Comparison of ENCODE assay signal across 8 cellular contexts in genomic region chr13:33205804-33206221, GRCh38.
A peak's percentile ranks its signal among the peaks of the same experiment; 100 is the strongest.
DNase-seq lines count a peak whose midpoint lies in the region; ATAC-seq, FAIRE-seq and TF ChIP-seq lines count a peak whose summit lies in the region.

No MANE protein-coding gene starts in this region.

- TF ChIP-seq CTCF in BE2C (IDR thresholded peaks at IDR 0.05; ENCODE audit: low read depth, low read length) = no peak
- no peak for TF ChIP-seq CTCF in kidney (IDR thresholded peaks at IDR 0.05; ENCODE audit: borderline replicate concordance, extremely low read depth, insufficient read depth)

- H3K36me3 ChIP-seq in BE2C = no peaks in the 10 kb centered on the region
- H3K36me3 ChIP-seq in SK-N-MC (ENCODE audit: insufficient read depth, low read length) = peaks cover 2% of the 10 kb centered on the region; the same call in 1 of the 2 replicates
- no peaks in the 10 kb centered on the region for H3K36me3 ChIP-seq in kidney (ENCODE audit: control insufficient read depth in 1 of 2, insufficient read depth in 2 of 2, low read length in 2 of 2)

- H3K27ac ChIP-seq in SK-N-MC (peak overlapping the region; percentile 93), kidney (ENCODE audit: low read depth in 2 of 2, low read length in 2 of 2) (peak overlapping the region; percentile 64 to 82)

- ATAC-seq in GM21723 (IDR thresholded peaks at IDR 0.05; ENCODE audit: unreplicated experiment) (peak; percentile 65), GM19035 (IDR thresholded peaks at IDR 0.05; ENCODE audit: unreplicated experiment) (no peak)

- H3K9me3 ChIP-seq in BE2C = no peaks in the 10 kb centered on the region
- H3K9me3 ChIP-seq in SK-N-MC (ENCODE audit: low read depth, low read length) = no peaks in the 10 kb centered on the region
- no peaks in the 10 kb centered on the region for H3K9me3 ChIP-seq in kidney (ENCODE audit: control insufficient read depth in 1 of 2, low read length in 2 of 2)

- H3K9ac ChIP-seq in SK-N-MC (ENCODE audit: insufficient read length) (peak overlapping the region; percentile 66), kidney (ENCODE audit: low read length in 2 of 2) (peak overlapping the region; percentile 5 to 62)

- FAIRE-seq in kidney (lab: Jason Lieb, UNC) = no peak

- intact Hi-C loops in kidney (cut with DNase I) = no loop called here

- DNase-seq in BE2C (peak; percentile 64), SK-N-MC (ENCODE audit: low read depth, low spot score) (no peak), kidney (no peak), Kasumi-1 (lab: John Stamatoyannopoulos, UW) (no peak), pons (ENCODE audit: low spot score) (no peak), DMS79 (lab: John Stamatoyannopoulos, UW) (no peak)

- peak overlapping the region; percentile 66 for H3K4me3 ChIP-seq in BE2C (ENCODE audit: low read depth, low read length)
- H3K4me3 ChIP-seq in SK-N-MC = peak overlapping the region; percentile 78
- peak overlapping the region in 1 of 2 donors; percentile 59 for H3K4me3 ChIP-seq in kidney (ENCODE audit: low read length in 2 of 2)

- H3K4me1 ChIP-seq in BE2C = peaks cover 30% of the 10 kb centered on the region
- peaks cover 14 to 24% of the 10 kb centered on the region in 2 donors for H3K4me1 ChIP-seq in kidney (ENCODE audit: control insufficient read depth in 1 of 2, insufficient read depth in 1 of 2, low read depth in 1 of 2, low read length in 2 of 2)

- no peaks in the 10 kb centered on the region for H3K27me3 ChIP-seq in BE2C
